Comparison of ENCODE assay signal across 8 cellular contexts in genomic region chr10:124530215-124530665, GRCh38.
A peak's percentile ranks its signal among the peaks of the same experiment; 100 is the strongest.
DNase-seq lines count a peak whose midpoint lies in the region; ATAC-seq and TF ChIP-seq lines count a peak whose summit lies in the region.

No MANE protein-coding gene starts in this region.

- no peaks in the 10 kb centered on the region for H3K36me3 ChIP-seq in BJ (ENCODE audit: control insufficient read depth, insufficient read depth, low read length)

- CTCF ChIA-PET in BJ (lab: Yijun Ruan, JAX), result interaction anchor here (0.6 to 4.2 kb wide), 23 partner anchors 10 to 297 kb away, joined by 3 to 59 read pairs (median 3); partner anchors contain the start of gene FAM53B

- TF ChIP-seq CTCF in BJ (IDR thresholded peaks at IDR 0.05; ENCODE audit: insufficient read depth, low read depth, low read length), result peak; percentile 98

- POLR2A ChIA-PET in BJ (lab: Charles Lee), result interaction anchor here (0.5 kb wide), 1 partner anchor 297 kb away, joined by 24 read pairs; no protein-coding TSS in a partner anchor

- DNase-seq in BJ (ENCODE audit: low read depth) (peak; percentile 7), NCI-H526 (lab: John Stamatoyannopoulos, UW) (peak; percentile 24 to 81), dermis blood vessel endothelial cell (peak; percentile 88), medulla oblongata (ENCODE audit: extremely low spot score) (peak; percentile 91)
- DNase-seq in activated CD4-positive, alpha-beta T cell treated with anti-CD3 and anti-CD28 coated beads, Interleukin-2, amount 50 U/mL, for 48 hours, result peak; percentile 91 to 93
- peak; percentile 66 for DNase-seq in stimulated activated CD8-positive, alpha-beta memory T cell treated with anti-CD3 and anti-CD28 coated beads, Interleukin-12 subunit alpha, Interleukin-12 subunit beta, amount 100 ng/mL, for 4 hours (ENCODE audit: low read depth)

- no peaks in the 10 kb centered on the region for H3K27me3 ChIP-seq in BJ (ENCODE audit: control insufficient read depth, insufficient read depth, low read length)

- ATAC-seq in GM18909 (IDR thresholded peaks at IDR 0.05; ENCODE audit: poor library complexity, unreplicated experiment), result peak; percentile 77
- ATAC-seq in HG03135 (IDR thresholded peaks at IDR 0.05; ENCODE audit: unreplicated experiment), result peak; percentile 85

- H3K4me3 ChIP-seq in BJ (ENCODE audit: low read depth, low read length), result no peak overlapping the region

Comparison
In these comparisons a context has a peak if more than half of its experiments do, and no peak if none do; other contexts are left out.
1. DNase-seq: peak in every context shown above with its lines; median percentile 92 in activated CD4-positive, alpha-beta T cell treated with anti-CD3 and anti-CD28 coated beads, Interleukin-2, amount 50 U/mL, for 48 hours; 91 in medulla oblongata; 88 in dermis blood vessel endothelial cell; 66 in stimulated activated CD8-positive, alpha-beta memory T cell treated with anti-CD3 and anti-CD28 coated beads, Interleukin-12 subunit alpha, Interleukin-12 subunit beta, amount 100 ng/mL, for 4 hours; 52 in NCI-H526; 7 in BJ.